23 cellular contexts compared by ENCODE assay signal in the genomic region with DNA sequence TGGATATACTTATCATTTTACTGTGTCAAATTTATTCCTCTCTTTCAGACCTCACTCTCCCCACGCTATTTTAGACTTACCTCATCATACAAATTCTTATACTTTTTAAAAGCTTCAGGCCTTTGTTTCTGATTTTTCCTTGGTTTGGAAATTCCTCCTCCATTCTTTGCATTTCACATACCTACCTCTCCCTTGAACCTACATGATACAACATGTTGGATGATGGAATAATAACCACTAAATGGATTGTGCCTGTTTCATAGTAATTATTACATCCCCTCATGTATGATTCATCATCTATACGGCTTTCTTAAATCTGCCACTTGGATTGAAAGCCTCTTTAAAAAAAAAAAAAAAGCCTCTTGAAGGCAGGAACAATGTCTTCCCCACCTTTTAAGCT.
"Had no signal": no experiment of that assay in that cellular context is flagged by ENCODE, and none has a peak within 500 bp of the region (broad histone marks: within the 10 kb centered on the region; RNA-seq: fewer than 3 reads in every experiment).

No MANE protein-coding gene starts in this region.

- H3K9me3 Mint-ChIP-seq: activated CD4-positive, alpha-beta T cell treated with anti-CD3 and anti-CD28 coated beads, Interleukin-2, amount 10 ng/mL, durations not matched to agents 24 days and 14 days; activated naive CD4-positive, alpha-beta T cell treated with anti-CD3 and anti-CD28 coated beads, Interleukin-2, amount 10 ng/mL, durations not matched to agents 7 days and 5 days; activated naive CD8-positive, alpha-beta T cell treated with anti-CD3 and anti-CD28 coated beads for 36 hours; activated T-cell treated with anti-CD3 and anti-CD28 coated beads, Interleukin-2, amount 50 U/mL, for 4 hours; activated T-helper 2 cell treated with anti-CD3 and anti-CD28 coated beads, Interferon-gamma antibody, Interleukin-2, Interleukin-4, amounts not matched to agents 10 μg/mL and 5 μg/mL and 100 μg/mL, durations not matched to agents 14 hours and 24 hours and 36 hours; T-helper 1 cell treated with Interleukin-12 subunit alpha and Interleukin-12 subunit beta and Interleukin-4 antibody, amounts not matched to agents 30 μg/mL and 1 μg/mL, for 36 hours; WTC11 had no signal

- H3K27ac Mint-ChIP-seq: activated CD4-positive, alpha-beta T cell treated with anti-CD3 and anti-CD28 coated beads, Interleukin-2, amount 10 ng/mL, durations not matched to agents 24 days and 14 days; activated CD8-positive, alpha-beta memory T cell treated with anti-CD3 and anti-CD28 coated beads, Interleukin-2, amount 10 ng/mL, durations not matched to agents 7 days and 5 days; activated naive CD4-positive, alpha-beta T cell treated with anti-CD3 and anti-CD28 coated beads, Interleukin-2, amount 10 ng/mL, durations not matched to agents 7 days and 5 days; activated naive CD8-positive, alpha-beta T cell treated with anti-CD3 and anti-CD28 coated beads for 36 hours; activated T-helper 2 cell treated with anti-CD3 and anti-CD28 coated beads, Interferon-gamma antibody, Interleukin-2, Interleukin-4, amounts not matched to agents 10 μg/mL and 5 μg/mL and 100 μg/mL, durations not matched to agents 14 hours and 24 hours and 36 hours; T-helper 1 cell treated with Interleukin-12 subunit alpha and Interleukin-12 subunit beta and Interleukin-4 antibody, amounts not matched to agents 30 μg/mL and 1 μg/mL, for 36 hours; WTC11 had no signal

- H3K4me1 Mint-ChIP-seq: activated CD4-positive, alpha-beta T cell treated with anti-CD3 and anti-CD28 coated beads, Interleukin-2, amount 10 ng/mL, durations not matched to agents 24 days and 14 days; activated CD8-positive, alpha-beta memory T cell treated with anti-CD3 and anti-CD28 coated beads, Interleukin-2, amount 10 ng/mL, durations not matched to agents 7 days and 5 days; activated naive CD4-positive, alpha-beta T cell treated with anti-CD3 and anti-CD28 coated beads, Interleukin-2, amount 10 ng/mL, durations not matched to agents 7 days and 5 days; activated naive CD8-positive, alpha-beta T cell treated with anti-CD3 and anti-CD28 coated beads for 36 hours; WTC11 had no signal

- H3K9me3 ChIP-seq: Peyer's patch had no signal

- H3K4me3 Mint-ChIP-seq: activated CD4-positive, alpha-beta T cell treated with anti-CD3 and anti-CD28 coated beads, Interleukin-2, amount 10 ng/mL, durations not matched to agents 24 days and 14 days; activated CD8-positive, alpha-beta memory T cell treated with anti-CD3 and anti-CD28 coated beads, Interleukin-2, amount 10 ng/mL, durations not matched to agents 7 days and 5 days; activated naive CD4-positive, alpha-beta T cell treated with anti-CD3 and anti-CD28 coated beads, Interleukin-2, amount 10 ng/mL, durations not matched to agents 7 days and 5 days; activated naive CD8-positive, alpha-beta T cell treated with anti-CD3 and anti-CD28 coated beads for 36 hours; activated T-cell treated with anti-CD3 and anti-CD28 coated beads, Interleukin-2, amount 50 U/mL, for 4 hours; T-helper 1 cell treated with Interleukin-12 subunit alpha and Interleukin-12 subunit beta and Interleukin-4 antibody, amounts not matched to agents 30 μg/mL and 1 μg/mL, for 36 hours; WTC11 had no signal

- ATAC-seq: activated CD8-positive, alpha-beta memory T cell treated with anti-CD3 and anti-CD28 coated beads, Interleukin-2, amount 10 ng/mL, durations not matched to agents 7 days and 5 days; activated T-cell treated with anti-CD3 and anti-CD28 coated beads, Interleukin-2, amount 50 U/mL, for 4 hours; WTC11 had no signal

- DNase-seq: activated CD4-positive, alpha-beta T cell treated with anti-CD3 and anti-CD28 coated beads, Interleukin-2, amount 10 ng/mL, durations not matched to agents 24 days and 14 days; activated CD4-positive, alpha-beta T cell treated with anti-CD3 and anti-CD28 coated beads, Interleukin-2, amount 50 U/mL, for 48 hours; activated CD4-positive, CD25-positive, alpha-beta regulatory T cell treated with anti-CD3 and anti-CD28 coated beads, Interleukin-2, amount 50 U/mL, for 72 hours; activated CD8-positive, alpha-beta memory T cell treated with anti-CD3 and anti-CD28 coated beads, Interleukin-2, amount 10 ng/mL, durations not matched to agents 7 days and 5 days; activated gamma-delta T cell treated with Interleukin-2 at 50 U/mL for 16 hours; activated naive CD4-positive, alpha-beta T cell treated with anti-CD3 and anti-CD28 coated beads, Interleukin-2, amount 10 ng/mL, durations not matched to agents 7 days and 5 days; activated naive CD8-positive, alpha-beta T cell treated with anti-CD3 and anti-CD28 coated beads for 36 hours; activated T-cell treated with anti-CD3 and anti-CD28 coated beads, Interleukin-2, amount 50 U/mL, for 4 hours; central memory CD4-positive, alpha-beta T cell; IMR-90; Kasumi-1; KBM-7; NCI-H1048; NCI-H146; NCI-H187 treated with DMSO at 0.1 percent for 48 hours; NCI-H510A treated with DMSO at 0.1 percent for 48 hours; NCI-H69; Peyer's patch; SHP77 treated with DMSO at 0.1 percent for 48 hours; T-helper 9 cell had no signal

- H3K4me3 ChIP-seq: Peyer's patch had no signal

- H3K27me3 Mint-ChIP-seq: activated CD4-positive, alpha-beta T cell treated with anti-CD3 and anti-CD28 coated beads, Interleukin-2, amount 10 ng/mL, durations not matched to agents 24 days and 14 days; activated CD8-positive, alpha-beta memory T cell treated with anti-CD3 and anti-CD28 coated beads, Interleukin-2, amount 10 ng/mL, durations not matched to agents 7 days and 5 days; activated naive CD4-positive, alpha-beta T cell treated with anti-CD3 and anti-CD28 coated beads, Interleukin-2, amount 10 ng/mL, durations not matched to agents 7 days and 5 days; activated naive CD8-positive, alpha-beta T cell treated with anti-CD3 and anti-CD28 coated beads for 36 hours had no signal

- H3K27me3 ChIP-seq: Peyer's patch had no signal

- H3K27ac ChIP-seq: Peyer's patch had no signal

- H3K4me1 ChIP-seq: Peyer's patch had no signal
